Comparison of ENCODE assay signal across 8 cellular contexts in genomic region chr5:177369050-177369912, GRCh38. TPM values are rescaled to one million over a fixed set of nuclear protein-coding genes. Genes with fewer than 3 reads are reported as not detected.
DNase-seq lines count a peak whose midpoint lies in the region; ATAC-seq and TF ChIP-seq lines count a peak whose summit lies in the region.

No MANE protein-coding gene starts in this region.

- no peaks in the 10 kb centered on the region for H3K4me1 ChIP-seq in breast epithelium

- peak overlapping the region in 9 of 10 donors; percentile 46 to 77 (median 60) for H3K4me3 Mint-ChIP-seq in naive thymus-derived CD8-positive, alpha-beta T cell

- intact Hi-C loops in breast epithelium (cut with DNase I; ENCODE audit: low total_unique reads) = loop anchor here (10.0 kb wide), 1 partner anchor 54 kb away; the partner anchor contains the start of gene MXD3

- DNase-seq in activated effector memory CD4-positive, alpha-beta T cell treated with anti-CD3 and anti-CD28 coated beads, Interleukin-2, amount 50 U/mL, for 16 hours = peak; percentile 73
- no peak for DNase-seq in activated effector memory CD4-positive, alpha-beta T cell treated with Interleukin-2 at 50 U/mL for 16 hours
- DNase-seq in NCI-H460 (ENCODE audit: extremely low read depth, low read depth) = peak; percentile 56
- no peak for DNase-seq in breast epithelium (ENCODE audit: low spot score in 2 of 2)
- no peak for DNase-seq in naive thymus-derived CD8-positive, alpha-beta T cell
- DNase-seq in HK-2 (ENCODE audit: unreplicated experiment) = no peak
- no peak for DNase-seq in NCI-H446 (lab: John Stamatoyannopoulos, UW)

- peaks cover 6 to 39% (median 13%) of the 10 kb centered on the region in 3 donors for H3K36me3 Mint-ChIP-seq in naive thymus-derived CD8-positive, alpha-beta T cell

- no peaks in the 10 kb centered on the region for H3K27me3 Mint-ChIP-seq in naive thymus-derived CD8-positive, alpha-beta T cell

- TF ChIP-seq CTCF in breast epithelium (IDR thresholded peaks at IDR 0.05) = peak; percentile 42 to 51 (median 44)

- no peaks in the 10 kb centered on the region for H3K9me3 ChIP-seq in breast epithelium

- ATAC-seq in naive thymus-derived CD8-positive, alpha-beta T cell = no peak
- ATAC-seq in GM21717 (IDR thresholded peaks at IDR 0.05; ENCODE audit: unreplicated experiment) = no peak

- no peaks in the 10 kb centered on the region for H3K9me3 Mint-ChIP-seq in naive thymus-derived CD8-positive, alpha-beta T cell

- H3K27me3 ChIP-seq in breast epithelium = no peaks in the 10 kb centered on the region

- TF ChIP-seq POLR2A in breast epithelium (IDR thresholded peaks at IDR 0.05) = no peak

- H3K4me1 Mint-ChIP-seq in naive thymus-derived CD8-positive, alpha-beta T cell = peaks cover 35 to 77% (median 72%) of the 10 kb centered on the region in 4 donors

- H3K36me3 ChIP-seq in breast epithelium = no peaks in the 10 kb centered on the region

- H3K27ac Mint-ChIP-seq in naive thymus-derived CD8-positive, alpha-beta T cell = peak overlapping the region; percentile 77 to 95 (median 90)

- POLR2A ChIA-PET in naive thymus-derived CD8-positive, alpha-beta T cell (lab: Charles Lee) = interaction anchor here (0.6 to 13.2 kb wide), 9 partner anchors 9 to 84 kb away, joined by 3 to 247 read pairs (median 5); partner anchors contain the start of genes LMAN2, RGS14 and SLC34A1

- H3K27ac ChIP-seq in breast epithelium = no peak overlapping the region

- H3K4me3 ChIP-seq in breast epithelium = no peak overlapping the region

RNA-seq across cellular contexts. Expression of gene RGS14, which starts 11.6 kb away (rescaled TPM):
- 16.0 and 21.4 TPM in 2 replicates for total RNA-seq in NCI-H460 (2014; rRNA removed; shearing (Covaris generic))
- 5.1 and 6.5 TPM in 2 replicates for polyA plus RNA-seq in NCI-H460 (2014; cell fraction: nucleus; rRNA removed)
- total RNA-seq in breast epithelium = 10 to 100 TPM in 2 of 3 donors, 1 to 10 TPM in 1; 9.0 to 16.4 (median 11.3) TPM
- 100 to 1,000 TPM; 117 to 122 TPM for total RNA-seq in naive thymus-derived CD8-positive, alpha-beta T cell
- 10 to 100 TPM; 40.9 to 89.3 (median 45.9) TPM for polyA plus RNA-seq in naive thymus-derived CD8-positive, alpha-beta T cell

RNA-seq across cellular contexts. Expression of gene SLC34A1, which starts 15.0 kb away (rescaled TPM):
- not detected in 2 replicates for total RNA-seq in NCI-H460 (2014; rRNA removed; shearing (Covaris generic))
- polyA plus RNA-seq in NCI-H460 (2014; cell fraction: nucleus; rRNA removed) = not detected in 2 replicates
- total RNA-seq in breast epithelium = not detected
- total RNA-seq in naive thymus-derived CD8-positive, alpha-beta T cell = under 1 TPM; 0.16 to 0.25 TPM
- not detected for polyA plus RNA-seq in naive thymus-derived CD8-positive, alpha-beta T cell

RNA-seq across cellular contexts. Expression of gene LMAN2, which starts 17.8 kb away (rescaled TPM):
- 274 and 278 TPM in 2 replicates for total RNA-seq in NCI-H460 (2014; rRNA removed; shearing (Covaris generic))
- 659 and 705 TPM in 2 replicates for polyA plus RNA-seq in NCI-H460 (2014; cell fraction: nucleus; rRNA removed)
- 100 to 1,000 TPM; 139 to 188 (median 170) TPM for total RNA-seq in breast epithelium
- total RNA-seq in naive thymus-derived CD8-positive, alpha-beta T cell = 10 to 100 TPM; 77.1 to 89.0 TPM
- polyA plus RNA-seq in naive thymus-derived CD8-positive, alpha-beta T cell = 100 to 1,000 TPM; 212 to 243 (median 242) TPM

RNA-seq across cellular contexts. Expression of gene PFN3, which starts 31.2 kb away (rescaled TPM):
- total RNA-seq in NCI-H460 (2014; rRNA removed; shearing (Covaris generic)) = not detected in 2 replicates
- not detected in 2 replicates for polyA plus RNA-seq in NCI-H460 (2014; cell fraction: nucleus; rRNA removed)
- not detected for total RNA-seq in breast epithelium
- not detected for total RNA-seq in naive thymus-derived CD8-positive, alpha-beta T cell
- polyA plus RNA-seq in naive thymus-derived CD8-positive, alpha-beta T cell = not detected

RNA-seq across cellular contexts. Expression of gene F12, which starts 40.1 kb away (rescaled TPM):
- total RNA-seq in NCI-H460 (2014; rRNA removed; shearing (Covaris generic)) = 10.9 and 12.8 TPM in 2 replicates
- 21.8 and 35.3 TPM in 2 replicates for polyA plus RNA-seq in NCI-H460 (2014; cell fraction: nucleus; rRNA removed)
- 1 to 10 TPM in 2 of 3 donors, under 1 TPM in 1; 0.64 to 2.9 (median 2.6) TPM for total RNA-seq in breast epithelium
- total RNA-seq in naive thymus-derived CD8-positive, alpha-beta T cell = not detected
- polyA plus RNA-seq in naive thymus-derived CD8-positive, alpha-beta T cell = under 1 TPM; 0.21 to 0.26 (median 0.25) TPM

Comparison
In these comparisons a context has a peak if more than half of its experiments do, and no peak if none do; other contexts are left out.
1. DNase-seq: peak in activated effector memory CD4-positive, alpha-beta T cell treated with anti-CD3 and anti-CD28 coated beads, Interleukin-2, amount 50 U/mL, for 16 hours (single experiment) and NCI-H460 (single experiment); none in activated effector memory CD4-positive, alpha-beta T cell treated with Interleukin-2 at 50 U/mL for 16 hours (single experiment), breast epithelium (0 of 2), naive thymus-derived CD8-positive, alpha-beta T cell (0 of 10), HK-2 (single experiment) and NCI-H446 (0 of 2).